Comparison of ENCODE assay signal across 17 cellular contexts in the genomic region with DNA sequence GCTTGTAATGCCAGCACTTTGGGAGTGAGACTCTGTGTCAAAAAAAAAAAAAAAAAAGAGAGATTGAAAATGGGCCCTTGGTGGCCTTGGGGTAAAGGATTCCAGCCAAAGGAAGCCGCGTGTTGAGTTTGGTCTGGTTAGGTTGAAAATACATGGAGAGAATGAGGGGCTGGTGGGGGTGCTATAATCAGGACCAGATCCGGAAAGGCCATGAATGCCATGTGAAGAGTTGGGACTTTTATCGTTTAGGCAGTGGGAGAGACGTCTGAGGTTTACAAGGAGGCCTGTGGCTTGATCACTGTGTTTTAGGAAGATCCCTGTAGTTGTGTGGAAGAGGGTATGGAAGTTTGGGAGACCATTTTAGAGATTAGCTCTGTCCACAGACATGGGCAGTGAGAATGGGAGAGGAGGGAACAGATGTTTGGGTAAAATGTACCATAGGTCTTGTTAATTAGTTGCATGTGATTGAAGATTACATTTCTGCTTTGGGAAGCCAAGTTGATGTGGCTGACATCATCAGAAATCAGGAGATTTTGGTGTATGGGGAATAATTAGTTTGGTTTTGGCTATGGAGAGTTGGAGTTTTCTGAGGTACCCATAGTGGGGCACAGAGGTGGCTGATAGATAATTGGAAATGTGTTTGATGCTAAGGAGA. TPM values are rescaled to one million over a fixed set of nuclear protein-coding genes. Genes with fewer than 3 reads are reported as not detected.
A peak's percentile ranks its signal among the peaks of the same experiment; 100 is the strongest.
DNase-seq lines count a peak whose midpoint lies in the region; TF ChIP-seq lines count a peak whose summit lies in the region.
"Had no signal": no experiment of that assay in that cellular context is flagged by ENCODE, and none has a peak within 500 bp of the region (broad histone marks: within the 10 kb centered on the region; RNA-seq: fewer than 3 reads in every experiment).

No MANE protein-coding gene starts in this region.

- no peaks in the 10 kb centered on the region for H3K9me3 Mint-ChIP-seq in osteocyte (ENCODE audit: unreplicated experiment)
- H3K9me3 Mint-ChIP-seq: activated CD8-positive, alpha-beta T cell treated with anti-CD3 and anti-CD28 coated beads for 36 hours; nephron had no signal

- peak overlapping the region; percentile 98 for H3K27ac ChIP-seq in epithelial cell of prostate

- H3K4me1 Mint-ChIP-seq in osteocyte (ENCODE audit: unreplicated experiment), result peaks cover 47% of the 10 kb centered on the region

- TF ChIP-seq CTCF in osteocyte (IDR thresholded peaks at IDR 0.05), result no peak

- H3K27me3 Mint-ChIP-seq in osteocyte (ENCODE audit: unreplicated experiment), result no peaks in the 10 kb centered on the region
- H3K27me3 Mint-ChIP-seq: activated CD8-positive, alpha-beta T cell treated with anti-CD3 and anti-CD28 coated beads for 36 hours; B cell had no signal

- peaks cover 12% of the 10 kb centered on the region for H3K36me3 Mint-ChIP-seq in osteocyte (ENCODE audit: unreplicated experiment)

- DNase-seq in Daoy (ENCODE audit: low read depth), result peak; percentile 31
- peak; percentile 70 for DNase-seq in RPMI7951 (ENCODE audit: low read depth)
- no peak for DNase-seq in epithelial cell of prostate (ENCODE audit: low read depth, low spot score)
- DNase-seq in osteocyte (ENCODE audit: extremely low spot score, unreplicated experiment), result no peak
- DNase-seq in cortex of kidney (lab: John Stamatoyannopoulos, UW), result no peak
- no peak for DNase-seq in NCI-H2081 (lab: John Stamatoyannopoulos, UW)
- no peak for DNase-seq in HUDEP-2 (lab: John Stamatoyannopoulos, UW; ENCODE audit: unreplicated experiment in 76 of 76)
- no peak for DNase-seq in DMS79 treated with DMSO at 0.1 percent for 48 hours (lab: John Stamatoyannopoulos, UW)
- DNase-seq: activated CD8-positive, alpha-beta T cell treated with anti-CD3 and anti-CD28 coated beads for 36 hours; caudate nucleus; NCI-H1436; psoas muscle; small intestine; stimulated activated CD4-positive, alpha-beta T cell treated with anti-CD3 and anti-CD28 coated beads, Interleukin-4, amount 100 ng/mL, for 24 hours had no signal

- peak overlapping the region; percentile 97 for H3K27ac Mint-ChIP-seq in osteocyte (ENCODE audit: unreplicated experiment)
- H3K27ac Mint-ChIP-seq: activated CD8-positive, alpha-beta T cell treated with anti-CD3 and anti-CD28 coated beads for 36 hours; B cell had no signal

- peak overlapping the region; percentile 20 for H3K4me3 Mint-ChIP-seq in osteocyte (ENCODE audit: unreplicated experiment)
- H3K4me3 Mint-ChIP-seq: activated CD8-positive, alpha-beta T cell treated with anti-CD3 and anti-CD28 coated beads for 36 hours; B cell had no signal

RNA-seq across cellular contexts. Expression of a gene that starts 3.5 kb away (rescaled TPM):
- 150 and 171 TPM in 2 replicates for total RNA-seq in Daoy (2014; rRNA removed; shearing (Covaris generic))
- total RNA-seq in RPMI7951 (2014; rRNA removed; shearing (Covaris generic)), result 70.5 and 75.1 TPM in 2 replicates
- 58.7 and 64.5 TPM in 2 replicates for total RNA-seq in osteocyte

RNA-seq across cellular contexts. Expression of a gene that starts 42.5 kb away (rescaled TPM):
- total RNA-seq in Daoy (2014; rRNA removed; shearing (Covaris generic)), result 0.83 and 2.1 TPM in 2 replicates
- 0.48 and 2.1 TPM in 2 replicates for total RNA-seq in RPMI7951 (2014; rRNA removed; shearing (Covaris generic))
- 8.6 and 9.1 TPM in 2 replicates for total RNA-seq in osteocyte
- total RNA-seq: B cell, HT-29 had no signal

Comparison
In these comparisons a context has a peak if more than half of its experiments do, and no peak if none do; other contexts are left out.
1. DNase-seq: peak in Daoy (single experiment) and RPMI7951 (single experiment); none in epithelial cell of prostate (single experiment), osteocyte (single experiment), cortex of kidney (single experiment), NCI-H2081 (0 of 2), HUDEP-2 (0 of 76) and DMS79 treated with DMSO at 0.1 percent for 48 hours (single experiment).